15 cellular contexts compared by ENCODE assay signal in genomic region chr12:28248555-28249127, GRCh38. TPM values are rescaled to one million over a fixed set of nuclear protein-coding genes. Genes with fewer than 3 reads are reported as not detected.
A peak's percentile ranks its signal among the peaks of the same experiment; 100 is the strongest.
DNase-seq lines count a peak whose midpoint lies in the region; ATAC-seq lines count a peak whose summit lies in the region.
"Had no signal": no experiment of that assay in that cellular context is flagged by ENCODE, and none has a peak within 500 bp of the region (broad histone marks: within the 10 kb centered on the region; RNA-seq: fewer than 3 reads in every experiment).

No MANE protein-coding gene starts in this region.

- peaks cover 64% of the 10 kb centered on the region for H3K4me1 Mint-ChIP-seq in activated naive CD4-positive, alpha-beta T cell treated with anti-CD3 and anti-CD28 coated beads for 36 hours (ENCODE audit: low read depth)
- peaks cover 35% of the 10 kb centered on the region for H3K4me1 Mint-ChIP-seq in dendritic cell treated with granulocyte-macrophage colony-stimulating factor and Interleukin-4, amounts not matched to agents 40 ng/mL and 50 ng/mL, for 4 days (ENCODE audit: low read depth)
- peaks cover 69% of the 10 kb centered on the region for H3K4me1 Mint-ChIP-seq in stimulated activated naive CD8-positive, alpha-beta T cell treated with anti-CD3 and anti-CD28 coated beads, Interleukin-15, amount 100 ng/mL, for 72 hours

- no peak overlapping the region for H3K27ac ChIP-seq in substantia nigra (ENCODE audit: low read depth, low read length, poor library complexity, severe bottlenecking)
- H3K27ac ChIP-seq: gastroesophageal sphincter, Peyer's patch had no signal

- CTCF ChIA-PET in activated naive CD4-positive, alpha-beta T cell treated with anti-CD3 and anti-CD28 coated beads for 36 hours (lab: Charles Lee), result interaction anchor here (0.6 to 1.8 kb wide), 4 partner anchors 15 to 55 kb away, joined by 3 to 6 read pairs (median 4); no protein-coding TSS in a partner anchor

- intact Hi-C loops in activated naive CD4-positive, alpha-beta T cell treated with anti-CD3 and anti-CD28 coated beads for 36 hours (cut with micrococcal nuclease), result loop anchor here (1.0 kb wide), 1 partner anchor 25 kb away; no protein-coding TSS in a partner anchor
- intact Hi-C loops in dendritic cell treated with granulocyte-macrophage colony-stimulating factor and Interleukin-4, amounts not matched to agents 40 ng/mL and 50 ng/mL, for 4 days (cut with micrococcal nuclease), result no loop called here

- peak overlapping the region; percentile 20 for H3K27ac Mint-ChIP-seq in activated naive CD4-positive, alpha-beta T cell treated with anti-CD3 and anti-CD28 coated beads for 36 hours
- peak overlapping the region; percentile 48 for H3K27ac Mint-ChIP-seq in dendritic cell treated with granulocyte-macrophage colony-stimulating factor and Interleukin-4, amounts not matched to agents 40 ng/mL and 50 ng/mL, for 4 days
- H3K27ac Mint-ChIP-seq in stimulated activated naive CD8-positive, alpha-beta T cell treated with anti-CD3 and anti-CD28 coated beads, Interleukin-15, amount 100 ng/mL, for 72 hours, result peak overlapping the region; percentile 8 to 78

- no peaks in the 10 kb centered on the region for H3K36me3 Mint-ChIP-seq in activated naive CD4-positive, alpha-beta T cell treated with anti-CD3 and anti-CD28 coated beads for 36 hours (ENCODE audit: low read depth)
- no peaks in the 10 kb centered on the region for H3K36me3 Mint-ChIP-seq in dendritic cell treated with granulocyte-macrophage colony-stimulating factor and Interleukin-4, amounts not matched to agents 40 ng/mL and 50 ng/mL, for 4 days (ENCODE audit: low read depth)

- DNase-seq in activated naive CD4-positive, alpha-beta T cell treated with anti-CD3 and anti-CD28 coated beads for 36 hours, result no peak
- no peak for DNase-seq in activated naive CD4-positive, alpha-beta T cell treated with anti-CD3 and anti-CD28 coated beads, Interleukin-2, amount 50 U/mL, for 16 hours
- no peak for DNase-seq in stimulated activated naive CD8-positive, alpha-beta T cell treated with anti-CD3 and anti-CD28 coated beads, Interleukin-15, amount 100 ng/mL, for 72 hours
- DNase-seq in NCI-H2227 (lab: John Stamatoyannopoulos, UW; ENCODE audit: unreplicated experiment) (no peak), iPS-NIHi7 (ENCODE audit: extremely low spot score) (no peak), substantia nigra (lab: John Stamatoyannopoulos, UW) (no peak)
- DNase-seq: activated CD8-positive, alpha-beta memory T cell treated with anti-CD3 and anti-CD28 coated beads for 24 hours; anterior cingulate cortex; DMS53; NCI-H226; nucleus accumbens; Peyer's patch had no signal

- H3K4me3 Mint-ChIP-seq in activated naive CD4-positive, alpha-beta T cell treated with anti-CD3 and anti-CD28 coated beads for 36 hours, result peak overlapping the region; percentile 15
- H3K4me3 Mint-ChIP-seq in dendritic cell treated with granulocyte-macrophage colony-stimulating factor and Interleukin-4, amounts not matched to agents 40 ng/mL and 50 ng/mL, for 4 days, result no peak overlapping the region
- H3K4me3 Mint-ChIP-seq in stimulated activated naive CD8-positive, alpha-beta T cell treated with anti-CD3 and anti-CD28 coated beads, Interleukin-15, amount 100 ng/mL, for 72 hours, result peak overlapping the region; percentile 16 to 37

- peaks cover 5% of the 10 kb centered on the region for H3K9me3 Mint-ChIP-seq in activated naive CD4-positive, alpha-beta T cell treated with anti-CD3 and anti-CD28 coated beads for 36 hours
- no peaks in the 10 kb centered on the region for H3K9me3 Mint-ChIP-seq in dendritic cell treated with granulocyte-macrophage colony-stimulating factor and Interleukin-4, amounts not matched to agents 40 ng/mL and 50 ng/mL, for 4 days
- peaks cover 0 to 4% of the 10 kb centered on the region in 2 donors for H3K9me3 Mint-ChIP-seq in stimulated activated naive CD8-positive, alpha-beta T cell treated with anti-CD3 and anti-CD28 coated beads, Interleukin-15, amount 100 ng/mL, for 72 hours

- peak; percentile 21 for ATAC-seq in HG03432 (IDR thresholded peaks at IDR 0.05; ENCODE audit: unreplicated experiment)
- ATAC-seq in stimulated activated naive CD8-positive, alpha-beta T cell treated with anti-CD3 and anti-CD28 coated beads, Interleukin-15, amount 100 ng/mL, for 72 hours, result no peak
- ATAC-seq: gastroesophageal sphincter had no signal

- no peaks in the 10 kb centered on the region for H3K27me3 Mint-ChIP-seq in activated naive CD4-positive, alpha-beta T cell treated with anti-CD3 and anti-CD28 coated beads for 36 hours (ENCODE audit: low read depth)
- H3K27me3 Mint-ChIP-seq in dendritic cell treated with granulocyte-macrophage colony-stimulating factor and Interleukin-4, amounts not matched to agents 40 ng/mL and 50 ng/mL, for 4 days, result no peaks in the 10 kb centered on the region
- no peaks in the 10 kb centered on the region for H3K27me3 Mint-ChIP-seq in stimulated activated naive CD8-positive, alpha-beta T cell treated with anti-CD3 and anti-CD28 coated beads, Interleukin-15, amount 100 ng/mL, for 72 hours

RNA-seq across cellular contexts. Expression of gene CCDC91, which starts 58.4 kb away (rescaled TPM):
- total RNA-seq in activated naive CD4-positive, alpha-beta T cell treated with anti-CD3 and anti-CD28 coated beads for 36 hours, result 10 to 100 TPM; 15.3 to 16.1 TPM
